33 cellular contexts compared by ENCODE assay signal in genomic region chr17:39919087-39919683, GRCh38. TPM values are rescaled to one million over a fixed set of nuclear protein-coding genes. Genes with fewer than 3 reads are reported as not detected.
A peak's percentile ranks its signal among the peaks of the same experiment; 100 is the strongest.
DNase-seq lines count a peak whose midpoint lies in the region; ATAC-seq and TF ChIP-seq lines count a peak whose summit lies in the region.
"Had no signal": no experiment of that assay in that cellular context is flagged by ENCODE, and none has a peak within 500 bp of the region (broad histone marks: within the 10 kb centered on the region; RNA-seq: fewer than 3 reads in every experiment).

No MANE protein-coding gene starts in this region.

- TF ChIP-seq POLR2A in Peyer's patch (IDR thresholded peaks at IDR 0.05) (peak in 1 of 2 donors; percentile 19), body of pancreas (IDR thresholded peaks at IDR 0.05) (no peak)

- DNase-seq in activated CD4-positive, alpha-beta T cell treated with anti-CD3 and anti-CD28 coated beads, Interleukin-2, amount 10 ng/mL, durations not matched to agents 24 days and 14 days: no peak
- DNase-seq in activated CD4-positive, alpha-beta T cell treated with anti-CD3 and anti-CD28 coated beads for 48 hours: no peak
- peak in 2 of 3 donors; percentile 59 to 60 for DNase-seq in Peyer's patch
- DNase-seq in colonic mucosa: peak; percentile 32
- DNase-seq in body of pancreas: no peak
- no peak for DNase-seq in SHP77 treated with DMSO at 0.1 percent for 48 hours (lab: John Stamatoyannopoulos, UW)
- DNase-seq: activated CD4-positive, CD25-positive, alpha-beta regulatory T cell treated with anti-CD3 and anti-CD28 coated beads, Interleukin-2, amount 50 U/mL, for 72 hours; COR-L47; endodermal cell; esophagus squamous epithelium; gastrocnemius medialis; hippocampal formation; immature natural killer cell; KG1; left ventricle myocardium superior; NCI-H1436 treated with DMSO at 0.1 percent for 48 hours; NK-92 treated with Interleukin-12 subunit alpha and Interleukin-12 subunit beta, amount 100 ng/mL, for 24 hours; PC-9; SIG-M5; SW 1271; tibial artery had no signal

- no peak for ATAC-seq in stimulated activated memory B cell treated with anti-CD40 and anti-IgM and Interleukin-4, amounts not matched to agents 10 μg/mL and 1 μg/mL and 100 μg/mL, for 72 hours
- ATAC-seq in body of pancreas (no peak), GM19455 (IDR thresholded peaks at IDR 0.05; ENCODE audit: unreplicated experiment) (no peak)
- ATAC-seq: activated T-helper 17 cell treated with anti-CD3 and anti-CD28 coated beads, Interleukin-2, amount 50 U/mL, for 72 hours; gastrocnemius medialis; GM12878; left ventricle myocardium superior; sciatic nerve had no signal

- H3K27me3 ChIP-seq in Peyer's patch (no peaks in the 10 kb centered on the region), colonic mucosa (no peaks in the 10 kb centered on the region), body of pancreas (no peaks in the 10 kb centered on the region)
- H3K27me3 ChIP-seq: esophagus squamous epithelium, gastrocnemius medialis, stomach, tibial artery had no signal

- intact Hi-C loops in activated CD4-positive, alpha-beta T cell treated with anti-CD3 and anti-CD28 coated beads, Interleukin-2, amount 10 ng/mL, durations not matched to agents 24 days and 14 days (cut with micrococcal nuclease): no loop called here
- intact Hi-C loops in colonic mucosa (cut with DNase I) (no loop called here), body of pancreas (cut with DNase I) (no loop called here)

- H3K4me3 ChIP-seq in Peyer's patch (no peak overlapping the region), colonic mucosa (no peak overlapping the region), body of pancreas (no peak overlapping the region)
- H3K4me3 ChIP-seq: coronary artery, esophagus squamous epithelium, gastrocnemius medialis, GM12878, PC-9, tibial artery had no signal

- H3K27me3 Mint-ChIP-seq in activated CD4-positive, alpha-beta T cell treated with anti-CD3 and anti-CD28 coated beads, Interleukin-2, amount 10 ng/mL, durations not matched to agents 24 days and 14 days: no peaks in the 10 kb centered on the region
- no peaks in the 10 kb centered on the region for H3K27me3 Mint-ChIP-seq in stimulated activated memory B cell treated with anti-CD40 and anti-IgM and Interleukin-4, amounts not matched to agents 10 μg/mL and 1 μg/mL and 100 μg/mL, for 72 hours
- H3K27me3 Mint-ChIP-seq: activated T-helper 17 cell treated with anti-CD3 and anti-CD28 coated beads, Interleukin-2, amount 50 U/mL, for 72 hours had no signal

- H3K9me3 Mint-ChIP-seq in activated CD4-positive, alpha-beta T cell treated with anti-CD3 and anti-CD28 coated beads, Interleukin-2, amount 10 ng/mL, durations not matched to agents 24 days and 14 days: no peaks in the 10 kb centered on the region
- peaks cover 3% of the 10 kb centered on the region for H3K9me3 Mint-ChIP-seq in stimulated activated memory B cell treated with anti-CD40 and anti-IgM and Interleukin-4, amounts not matched to agents 10 μg/mL and 1 μg/mL and 100 μg/mL, for 72 hours
- H3K9me3 Mint-ChIP-seq: activated T-helper 17 cell treated with anti-CD3 and anti-CD28 coated beads, Interleukin-2, amount 50 U/mL, for 72 hours; endodermal cell; immature natural killer cell had no signal

- H3K9me3 ChIP-seq in Peyer's patch (no peaks in the 10 kb centered on the region), colonic mucosa (no peaks in the 10 kb centered on the region), body of pancreas (no peaks in the 10 kb centered on the region)
- H3K9me3 ChIP-seq: esophagus squamous epithelium, gastrocnemius medialis, stomach, tibial artery had no signal

- peaks cover 0 to 25% (median 0%) of the 10 kb centered on the region in 4 donors for H3K4me1 ChIP-seq in Peyer's patch
- H3K4me1 ChIP-seq in colonic mucosa: no peaks in the 10 kb centered on the region
- H3K4me1 ChIP-seq in body of pancreas: no peaks in the 10 kb centered on the region

- 95 to 97% methylated on average over 9 of the region's 9 CpGs for WGBS in body of pancreas, 2 donors

- H3K36me3 Mint-ChIP-seq in activated CD4-positive, alpha-beta T cell treated with anti-CD3 and anti-CD28 coated beads, Interleukin-2, amount 10 ng/mL, durations not matched to agents 24 days and 14 days (ENCODE audit: low read depth): peaks cover 69% of the 10 kb centered on the region
- peaks cover 69% of the 10 kb centered on the region for H3K36me3 Mint-ChIP-seq in stimulated activated memory B cell treated with anti-CD40 and anti-IgM and Interleukin-4, amounts not matched to agents 10 μg/mL and 1 μg/mL and 100 μg/mL, for 72 hours

- no peak overlapping the region for H3K9ac ChIP-seq in colonic mucosa (ENCODE audit: low read depth in 2 of 2, low read length in 2 of 2)

- H3K4me3 Mint-ChIP-seq in activated CD4-positive, alpha-beta T cell treated with anti-CD3 and anti-CD28 coated beads, Interleukin-2, amount 10 ng/mL, durations not matched to agents 24 days and 14 days: peak overlapping the region; percentile 50
- no peak overlapping the region for H3K4me3 Mint-ChIP-seq in stimulated activated memory B cell treated with anti-CD40 and anti-IgM and Interleukin-4, amounts not matched to agents 10 μg/mL and 1 μg/mL and 100 μg/mL, for 72 hours
- H3K4me3 Mint-ChIP-seq: activated T-helper 17 cell treated with anti-CD3 and anti-CD28 coated beads, Interleukin-2, amount 50 U/mL, for 72 hours; endodermal cell; immature natural killer cell had no signal

- TF ChIP-seq CTCF in Peyer's patch (IDR thresholded peaks at IDR 0.05): no peak
- no peak for TF ChIP-seq CTCF in colonic mucosa (IDR thresholded peaks at IDR 0.05)
- TF ChIP-seq CTCF in body of pancreas (IDR thresholded peaks at IDR 0.05): no peak

- H3K4me1 Mint-ChIP-seq in activated CD4-positive, alpha-beta T cell treated with anti-CD3 and anti-CD28 coated beads, Interleukin-2, amount 10 ng/mL, durations not matched to agents 24 days and 14 days: peaks cover 61% of the 10 kb centered on the region
- H3K4me1 Mint-ChIP-seq in stimulated activated memory B cell treated with anti-CD40 and anti-IgM and Interleukin-4, amounts not matched to agents 10 μg/mL and 1 μg/mL and 100 μg/mL, for 72 hours: peaks cover 81% of the 10 kb centered on the region

- H3K36me3 ChIP-seq in Peyer's patch: peaks cover 0 to 38% (median 4%) of the 10 kb centered on the region in 3 donors
- peaks cover 12% of the 10 kb centered on the region for H3K36me3 ChIP-seq in colonic mucosa
- peaks cover 6 to 23% of the 10 kb centered on the region in 2 donors for H3K36me3 ChIP-seq in body of pancreas (replicated peaks in 1 of 2; ENCODE audit: insufficient read depth in 1 of 2, low read depth in 2 of 2)

- peak overlapping the region; percentile 66 for H3K27ac Mint-ChIP-seq in activated CD4-positive, alpha-beta T cell treated with anti-CD3 and anti-CD28 coated beads, Interleukin-2, amount 10 ng/mL, durations not matched to agents 24 days and 14 days
- peak overlapping the region; percentile 45 for H3K27ac Mint-ChIP-seq in stimulated activated memory B cell treated with anti-CD40 and anti-IgM and Interleukin-4, amounts not matched to agents 10 μg/mL and 1 μg/mL and 100 μg/mL, for 72 hours
- H3K27ac Mint-ChIP-seq: endodermal cell had no signal

- H3K27ac ChIP-seq in Peyer's patch: peak overlapping the region in 3 of 4 donors; percentile 72 to 89 (median 86)
- H3K27ac ChIP-seq in colonic mucosa: peak overlapping the region; percentile 85
- H3K27ac ChIP-seq in body of pancreas: no peak overlapping the region
- H3K27ac ChIP-seq: coronary artery, esophagus squamous epithelium, gastrocnemius medialis, PC-9, tibial artery had no signal

RNA-seq across cellular contexts. Expression of gene GSDMB, which starts 0.8 kb away (rescaled TPM):
- total RNA-seq in activated CD4-positive, alpha-beta T cell treated with anti-CD3 and anti-CD28 coated beads, Interleukin-2, amount 10 ng/mL, durations not matched to agents 24 days and 14 days: 22.1 and 22.7 TPM in 2 replicates
- total RNA-seq in Peyer's patch (100 to 1,000 TPM in 3 of 4 donors, 10 to 100 TPM in 1; 91.6 to 277 (median 235) TPM), colonic mucosa (10 to 100 TPM; 68.2 to 79.7 TPM), body of pancreas (10 to 100 TPM; 16.3 to 18.5 TPM)

RNA-seq across cellular contexts. Expression of gene ORMDL3, which starts 8.2 kb away (rescaled TPM):
- 65.7 and 65.8 TPM in 2 replicates for total RNA-seq in activated CD4-positive, alpha-beta T cell treated with anti-CD3 and anti-CD28 coated beads, Interleukin-2, amount 10 ng/mL, durations not matched to agents 24 days and 14 days
- 10 to 100 TPM; 33.0 to 97.4 (median 79.0) TPM for total RNA-seq in Peyer's patch
- total RNA-seq in colonic mucosa: 10 to 100 TPM; 57.2 to 69.3 TPM
- total RNA-seq in body of pancreas: 10 to 100 TPM; 65.6 to 91.0 TPM

RNA-seq across cellular contexts. Expression of gene LRRC3C, which starts 8.3 kb away (rescaled TPM):
- total RNA-seq in activated CD4-positive, alpha-beta T cell treated with anti-CD3 and anti-CD28 coated beads, Interleukin-2, amount 10 ng/mL, durations not matched to agents 24 days and 14 days: not detected in 2 replicates
- total RNA-seq in Peyer's patch (not detected), colonic mucosa (not detected), body of pancreas (not detected)
- total RNA-seq: A172; activated T-helper 17 cell treated with anti-CD3 and anti-CD28 coated beads, Interleukin-2, amount 50 U/mL, for 72 hours; bronchial epithelial cell; Daoy; endodermal cell; esophagus squamous epithelium; gastrocnemius medialis; GM12878; H1; left ventricle myocardium superior; NCI-H460; PC-9; sciatic nerve; stomach had no signal

RNA-seq across cellular contexts. Expression of gene GSDMA, which starts 43.6 kb away (rescaled TPM):
- total RNA-seq in activated CD4-positive, alpha-beta T cell treated with anti-CD3 and anti-CD28 coated beads, Interleukin-2, amount 10 ng/mL, durations not matched to agents 24 days and 14 days: 0.69 and 0.84 TPM in 2 replicates
- total RNA-seq in Peyer's patch (1 to 10 TPM in 2 of 4 donors, not detected in 2; 1.6 to 3.3 TPM), colonic mucosa (under 1 TPM; 0.17 to 0.90 TPM), body of pancreas (1 to 10 TPM in 1 of 2 donors, not detected in 1; 3.4 TPM)
- total RNA-seq: A172, Daoy, endodermal cell, GM12878, H1, NCI-H460, stomach had no signal

RNA-seq across cellular contexts. Expression of gene ZPBP2, which starts 51.2 kb away (rescaled TPM):
- not detected in 2 replicates for total RNA-seq in activated CD4-positive, alpha-beta T cell treated with anti-CD3 and anti-CD28 coated beads, Interleukin-2, amount 10 ng/mL, durations not matched to agents 24 days and 14 days
- total RNA-seq in Peyer's patch (not detected), colonic mucosa (not detected), body of pancreas (not detected)
- total RNA-seq: A172, bronchial epithelial cell, Daoy, endodermal cell, esophagus squamous epithelium, gastrocnemius medialis, H1, left ventricle myocardium superior, NCI-H460, PC-9, sciatic nerve, stomach had no signal

Comparison
In these comparisons a context has a peak if more than half of its experiments do, and no peak if none do; other contexts are left out.
1. DNase-seq: peak in Peyer's patch (2 of 3) and colonic mucosa (single experiment); none in activated CD4-positive, alpha-beta T cell treated with anti-CD3 and anti-CD28 coated beads, Interleukin-2, amount 10 ng/mL, durations not matched to agents 24 days and 14 days (single experiment), activated CD4-positive, alpha-beta T cell treated with anti-CD3 and anti-CD28 coated beads for 48 hours (single experiment), body of pancreas (0 of 4) and SHP77 treated with DMSO at 0.1 percent for 48 hours (single experiment).
2. H3K27ac ChIP-seq: peak in Peyer's patch (3 of 4) and colonic mucosa (single experiment); none in body of pancreas (0 of 4).